In the genomic region with DNA sequence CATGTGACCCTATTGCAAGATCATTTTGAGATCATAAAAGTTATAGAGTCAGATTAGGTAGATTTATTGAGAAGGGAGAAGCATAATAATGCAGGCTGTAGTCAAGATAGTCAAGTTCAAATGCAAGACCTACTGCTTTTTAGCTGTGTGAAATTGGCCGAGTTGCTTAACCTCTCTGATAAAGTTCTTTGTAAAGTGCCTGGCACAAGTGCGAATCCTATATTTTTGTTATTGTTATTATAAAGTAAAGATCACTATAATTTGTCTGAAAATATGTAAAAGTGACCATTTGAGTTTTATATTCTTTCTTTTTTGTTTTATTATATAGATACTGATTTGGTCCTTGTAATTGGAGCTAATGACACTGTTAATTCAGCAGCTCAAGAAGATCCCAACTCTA, we compare ENCODE assay signal across 30 cellular contexts.
"Had no signal": no experiment of that assay in that cellular context is flagged by ENCODE, and none has a peak within 500 bp of the region (broad histone marks: within the 10 kb centered on the region; RNA-seq: fewer than 3 reads in every experiment).

No MANE protein-coding gene starts in this region.

- H3K36me3 ChIP-seq: colonic mucosa had no signal

- H3K27ac Mint-ChIP-seq: activated B cell treated with CpG ODN at 0.5 μM for 24 hours; activated CD4-positive, alpha-beta memory T cell treated with anti-CD3 and anti-CD28 coated beads for 36 hours; activated CD8-positive, alpha-beta memory T cell treated with anti-CD3 and anti-CD28 coated beads, Interleukin-2, amount 10 ng/mL, durations not matched to agents 7 days and 5 days; activated CD8-positive, alpha-beta T cell treated with anti-CD3 and anti-CD28 coated beads, Interleukin-2, amount 10 ng/mL, durations not matched to agents 7 days and 5 days; activated naive CD8-positive, alpha-beta T cell; activated T-helper 17 cell treated with anti-CD3 and anti-CD28 coated beads, Interleukin-2, amount 50 U/mL, for 72 hours; T-helper 17 cell; T-helper 2 cell treated with Interferon-gamma antibody and Interleukin-4, amounts not matched to agents 5 μg/mL and 100 μg/mL, for 36 hours had no signal

- H3K4me1 ChIP-seq: colonic mucosa, esophagus squamous epithelium had no signal

- H3K27me3 ChIP-seq: colonic mucosa, esophagus squamous epithelium, gastroesophageal sphincter had no signal

- H3K9me3 ChIP-seq: colonic mucosa, esophagus squamous epithelium, gastroesophageal sphincter had no signal

- H3K27me3 Mint-ChIP-seq: activated B cell treated with CpG ODN at 0.5 μM for 24 hours; activated CD4-positive, alpha-beta memory T cell treated with anti-CD3 and anti-CD28 coated beads for 36 hours; activated CD8-positive, alpha-beta memory T cell treated with anti-CD3 and anti-CD28 coated beads, Interleukin-2, amount 10 ng/mL, durations not matched to agents 7 days and 5 days; activated naive CD8-positive, alpha-beta T cell; activated T-helper 17 cell treated with anti-CD3 and anti-CD28 coated beads, Interleukin-2, amount 50 U/mL, for 72 hours; T-helper 17 cell had no signal

- DNase-seq: activated B cell treated with CpG ODN at 0.5 μM for 24 hours; activated CD4-positive, alpha-beta memory T cell treated with anti-CD3 and anti-CD28 coated beads for 36 hours; activated CD4-positive, alpha-beta T cell treated with anti-CD3 and anti-CD28 coated beads for 48 hours; activated CD4-positive, alpha-beta T cell treated with anti-CD3 and anti-CD28 coated beads, Interleukin-2, amount 50 U/mL, for 1 hour; activated CD8-positive, alpha-beta memory T cell treated with anti-CD3 and anti-CD28 coated beads, Interleukin-2, amount 10 ng/mL, durations not matched to agents 7 days and 5 days; activated CD8-positive, alpha-beta memory T cell treated with anti-CD3 and anti-CD28 coated beads, Interleukin-2, amount 50 U/mL, for 4 hours; activated CD8-positive, alpha-beta T cell treated with anti-CD3 and anti-CD28 coated beads, Interleukin-2, amount 10 ng/mL, durations not matched to agents 7 days and 5 days; activated effector memory CD4-positive, alpha-beta T cell treated with Interleukin-2 at 50 U/mL for 16 hours; activated gamma-delta T cell treated with Interleukin-2 at 50 U/mL for 16 hours; activated naive CD4-positive, alpha-beta T cell treated with anti-CD3 and anti-CD28 coated beads, Interleukin-2, amount 50 U/mL, for 16 hours; activated naive CD4-positive, alpha-beta T cell treated with Interleukin-2 at 50 U/mL for 16 hours; activated T-cell treated with anti-CD3 and anti-CD28 coated beads, Interleukin-2, amount 50 U/mL, for 1 hour; amniotic stem cell; central memory CD4-positive, alpha-beta T cell; colonic mucosa; effector CD8-positive, alpha-beta T cell; esophagus squamous epithelium; T-helper 1 cell; T-helper 17 cell; T1000 had no signal

- H3K9me3 Mint-ChIP-seq: activated B cell treated with CpG ODN at 0.5 μM for 24 hours; activated CD4-positive, alpha-beta memory T cell treated with anti-CD3 and anti-CD28 coated beads for 36 hours; activated T-helper 17 cell treated with anti-CD3 and anti-CD28 coated beads, Interleukin-2, amount 50 U/mL, for 72 hours; T-helper 2 cell treated with Interferon-gamma antibody and Interleukin-4, amounts not matched to agents 5 μg/mL and 100 μg/mL, for 36 hours had no signal

- H3K4me3 ChIP-seq: colonic mucosa, esophagus squamous epithelium, gastroesophageal sphincter had no signal

- FAIRE-seq: astrocyte, endometrium, endothelial cell of umbilical vein had no signal

- ATAC-seq: activated CD4-positive, CD25-positive, alpha-beta regulatory T cell treated with anti-CD3 and anti-CD28 coated beads, Interleukin-2, amount 50 U/mL, for 24 hours; activated CD8-positive, alpha-beta memory T cell treated with anti-CD3 and anti-CD28 coated beads, Interleukin-2, amount 10 ng/mL, durations not matched to agents 7 days and 5 days; activated CD8-positive, alpha-beta T cell treated with anti-CD3 and anti-CD28 coated beads, Interleukin-2, amount 10 ng/mL, durations not matched to agents 7 days and 5 days; activated T-helper 17 cell treated with anti-CD3 and anti-CD28 coated beads, Interleukin-2, amount 50 U/mL, for 72 hours; gastroesophageal sphincter; T-helper 17 cell had no signal

- H3K4me1 Mint-ChIP-seq: activated B cell treated with CpG ODN at 0.5 μM for 24 hours; activated CD8-positive, alpha-beta memory T cell treated with anti-CD3 and anti-CD28 coated beads, Interleukin-2, amount 10 ng/mL, durations not matched to agents 7 days and 5 days; activated T-helper 17 cell treated with anti-CD3 and anti-CD28 coated beads, Interleukin-2, amount 50 U/mL, for 72 hours had no signal

- H3K27ac ChIP-seq: colonic mucosa, epithelial cell of prostate, esophagus squamous epithelium, WERI-Rb-1 had no signal

- H3K4me3 Mint-ChIP-seq: activated B cell treated with CpG ODN at 0.5 μM for 24 hours; activated CD4-positive, alpha-beta memory T cell treated with anti-CD3 and anti-CD28 coated beads for 36 hours; activated CD8-positive, alpha-beta memory T cell treated with anti-CD3 and anti-CD28 coated beads, Interleukin-2, amount 10 ng/mL, durations not matched to agents 7 days and 5 days; activated CD8-positive, alpha-beta T cell treated with anti-CD3 and anti-CD28 coated beads, Interleukin-2, amount 10 ng/mL, durations not matched to agents 7 days and 5 days; activated naive CD8-positive, alpha-beta T cell; activated T-helper 17 cell treated with anti-CD3 and anti-CD28 coated beads, Interleukin-2, amount 50 U/mL, for 72 hours; T-helper 17 cell; T-helper 2 cell treated with Interferon-gamma antibody and Interleukin-4, amounts not matched to agents 5 μg/mL and 100 μg/mL, for 36 hours had no signal
